1 cellular context compared by ENCODE assay signal in genomic region chr6:126123226-126123625, GRCh38.
TF ChIP-seq lines count a peak whose summit lies in the region.

No MANE protein-coding gene starts in this region.

TF ChIP-seq in K562, 482 proteins besides CTCF, POLR2A, EP300 and RAD21 (continued from another document and continues in another):
- no peak for TF ChIP-seq ZNF318 (IDR thresholded peaks at IDR 0.05; ENCODE audit: borderline replicate concordance in 1 of 2, low read depth in 1 of 2)
- peak; percentile 61 for TF ChIP-seq ATF7 (IDR thresholded peaks at IDR 0.05)
- no peak for TF ChIP-seq KAT2B (IDR thresholded peaks at IDR 0.05; ENCODE audit: low read depth, low read length)
- no peak for TF ChIP-seq U2AF2 (optimal IDR thresholded peaks at IDR 0.05; ENCODE audit: low read depth, low read length)
- no peak for TF ChIP-seq ARID4B (CRISPR knock-in tag; IDR thresholded peaks at IDR 0.05)
- TF ChIP-seq U2AF1 (optimal IDR thresholded peaks at IDR 0.05; ENCODE audit: low read depth, low read length): no peak
- no peak for TF ChIP-seq BRCA1 (IDR thresholded peaks at IDR 0.05)
- no peak for TF ChIP-seq BRCA1 (CRISPR knock-in tag; IDR thresholded peaks at IDR 0.05)
- TF ChIP-seq ZNF175 (CRISPR knock-in tag; IDR thresholded peaks at IDR 0.05; ENCODE audit: low read depth): no peak
- TF ChIP-seq IRF1 (CRISPR knock-in tag; IDR thresholded peaks at IDR 0.05; ENCODE audit: borderline replicate concordance): no peak
- TF ChIP-seq THRB (CRISPR knock-in tag; conservative IDR thresholded peaks at IDR 0.05): no peak
- TF ChIP-seq XRCC3 (IDR thresholded peaks at IDR 0.05): no peak
- TF ChIP-seq PHB (CRISPR knock-in tag; IDR thresholded peaks at IDR 0.05): no peak
- no peak for TF ChIP-seq HBP1 (CRISPR knock-in tag; IDR thresholded peaks at IDR 0.05)
- TF ChIP-seq RBM22 (IDR thresholded peaks at IDR 0.05; ENCODE audit: low read depth, low read length, poor library complexity, severe bottlenecking): no peak
- TF ChIP-seq NUFIP1 (IDR thresholded peaks at IDR 0.05; ENCODE audit: partially characterized antibody): no peak
- no peak for TF ChIP-seq HCFC1 (IDR thresholded peaks at IDR 0.05; ENCODE audit: low read depth, low read length)
- TF ChIP-seq GTF2B (IDR thresholded peaks at IDR 0.05; ENCODE audit: extremely low read depth, insufficient read length): no peak
- TF ChIP-seq NELFE (IDR thresholded peaks at IDR 0.05; ENCODE audit: insufficient read depth, insufficient read length): no peak
- no peak for TF ChIP-seq TSHZ1 (CRISPR knock-in tag; IDR thresholded peaks at IDR 0.05)
- TF ChIP-seq ZNF77 (CRISPR knock-in tag; IDR thresholded peaks at IDR 0.05): no peak
- no peak for TF ChIP-seq BDP1 (IDR thresholded peaks at IDR 0.05; ENCODE audit: insufficient read depth, insufficient read length)
- no peak for TF ChIP-seq SMC3 (conservative IDR thresholded peaks at IDR 0.05; ENCODE audit: insufficient read depth, low read depth, low read length)
- no peak for TF ChIP-seq ZKSCAN1 (IDR thresholded peaks at IDR 0.05; ENCODE audit: low read depth, low read length)
- no peak for TF ChIP-seq ETV6 (IDR thresholded peaks at IDR 0.05; ENCODE audit: borderline replicate concordance in 1 of 2, low read depth in 2 of 2, low read length in 1 of 2)
- TF ChIP-seq ETV6 (CRISPR knock-in tag; IDR thresholded peaks at IDR 0.05; ENCODE audit: borderline replicate concordance): no peak
- TF ChIP-seq SAP30 (IDR thresholded peaks at IDR 0.05; ENCODE audit: borderline replicate concordance, insufficient read depth, low read depth, low read length, poor library complexity, severe bottlenecking): no peak
- TF ChIP-seq NFIC (IDR thresholded peaks at IDR 0.05): peak; percentile 78
- no peak for TF ChIP-seq MTF1 (CRISPR knock-in tag; IDR thresholded peaks at IDR 0.05; ENCODE audit: borderline replicate concordance)
- TF ChIP-seq ZC3H4 (CRISPR knock-in tag; IDR thresholded peaks at IDR 0.05; ENCODE audit: borderline replicate concordance): no peak
- no peak for TF ChIP-seq MLX (CRISPR knock-in tag; conservative IDR thresholded peaks at IDR 0.05)
- TF ChIP-seq KAT8 (IDR thresholded peaks at IDR 0.05; ENCODE audit: low read depth): no peak
- TF ChIP-seq NR3C1 (CRISPR knock-in tag; IDR thresholded peaks at IDR 0.05): no peak
